ENCODE assay signal across 25 cellular contexts in genomic region chr6:97462031-97462430, GRCh38.
"Had no signal": no experiment of that assay in that cellular context is flagged by ENCODE, and none has a peak within 500 bp of the region (broad histone marks: within the 10 kb centered on the region; RNA-seq: fewer than 3 reads in every experiment).

No MANE protein-coding gene starts in this region.

- H3K27ac ChIP-seq: VCaP had no signal

- H3K4me1 Mint-ChIP-seq: activated CD4-positive, alpha-beta T cell treated with anti-CD3 and anti-CD28 coated beads, Interleukin-2, amount 10 ng/mL, durations not matched to agents 7 days and 5 days; activated naive CD8-positive, alpha-beta T cell treated with anti-CD3 and anti-CD28 coated beads, Interleukin-2, amount 50 U/mL, for 24 hours; T-cell had no signal

- H3K36me3 Mint-ChIP-seq: activated CD4-positive, alpha-beta memory T cell treated with anti-CD3 and anti-CD28 coated beads for 36 hours; activated naive CD4-positive, alpha-beta T cell treated with anti-CD3 and anti-CD28 coated beads, Interleukin-2, amount 50 U/mL, for 72 hours; T-cell had no signal

- ATAC-seq: activated naive CD4-positive, alpha-beta T cell treated with anti-CD3 and anti-CD28 coated beads, Interleukin-2, amount 50 U/mL, for 72 hours; activated naive CD8-positive, alpha-beta T cell treated with anti-CD3 and anti-CD28 coated beads, Interleukin-2, amount 50 U/mL, for 24 hours; activated T-cell treated with anti-CD3 and anti-CD28 coated beads, Interleukin-2, amount 50 U/mL, for 4 hours; K562; T-cell had no signal

- DNase-seq: activated CD4-positive, alpha-beta memory T cell treated with anti-CD3 and anti-CD28 coated beads for 36 hours; activated CD4-positive, alpha-beta T cell treated with anti-CD3 and anti-CD28 coated beads, Interleukin-2, amount 10 ng/mL, durations not matched to agents 7 days and 5 days; activated CD4-positive, CD25-positive, alpha-beta regulatory T cell; activated CD8-positive, alpha-beta memory T cell treated with anti-CD3 and anti-CD28 coated beads for 24 hours; activated effector memory CD4-positive, alpha-beta T cell treated with anti-CD3 and anti-CD28 coated beads, Interleukin-2, amount 50 U/mL, for 16 hours; activated naive CD4-positive, alpha-beta T cell treated with Interleukin-2 at 50 U/mL for 16 hours; activated naive CD8-positive, alpha-beta T cell treated with anti-CD3 and anti-CD28 coated beads, Interleukin-2, amount 50 U/mL, for 24 hours; activated T-cell treated with anti-CD3 and anti-CD28 coated beads, Interleukin-2, amount 50 U/mL, for 4 hours; amniotic stem cell; Karpas-422; MV-4-11; NCI-H1092 treated with DMSO at 0.1 percent for 48 hours; NCI-H1417 treated with DMSO at 0.1 percent for 48 hours; NCI-H1694; NCI-H2029; NCI-H2107; NCI-H2171 treated with DMSO at 0.1 percent for 48 hours; NCI-H345; NCI-H510A treated with DMSO at 0.1 percent for 48 hours; SIG-M5; T-cell; T-helper 2 cell had no signal

- H3K4me3 Mint-ChIP-seq: activated CD4-positive, alpha-beta memory T cell treated with anti-CD3 and anti-CD28 coated beads for 36 hours; activated CD4-positive, alpha-beta T cell treated with anti-CD3 and anti-CD28 coated beads, Interleukin-2, amount 10 ng/mL, durations not matched to agents 7 days and 5 days; activated naive CD8-positive, alpha-beta T cell treated with anti-CD3 and anti-CD28 coated beads, Interleukin-2, amount 50 U/mL, for 24 hours; activated T-cell treated with anti-CD3 and anti-CD28 coated beads, Interleukin-2, amount 50 U/mL, for 4 hours; T-cell had no signal

- H3K27ac Mint-ChIP-seq: activated CD4-positive, alpha-beta memory T cell treated with anti-CD3 and anti-CD28 coated beads for 36 hours; activated CD4-positive, alpha-beta T cell treated with anti-CD3 and anti-CD28 coated beads, Interleukin-2, amount 10 ng/mL, durations not matched to agents 7 days and 5 days; activated naive CD4-positive, alpha-beta T cell treated with anti-CD3 and anti-CD28 coated beads, Interleukin-2, amount 50 U/mL, for 72 hours; activated naive CD8-positive, alpha-beta T cell treated with anti-CD3 and anti-CD28 coated beads, Interleukin-2, amount 50 U/mL, for 24 hours; T-cell had no signal

- H3K9me3 Mint-ChIP-seq: activated CD4-positive, alpha-beta memory T cell treated with anti-CD3 and anti-CD28 coated beads for 36 hours; activated CD4-positive, alpha-beta T cell treated with anti-CD3 and anti-CD28 coated beads, Interleukin-2, amount 10 ng/mL, durations not matched to agents 7 days and 5 days; activated naive CD4-positive, alpha-beta T cell treated with anti-CD3 and anti-CD28 coated beads, Interleukin-2, amount 50 U/mL, for 72 hours; activated naive CD8-positive, alpha-beta T cell treated with anti-CD3 and anti-CD28 coated beads, Interleukin-2, amount 50 U/mL, for 24 hours; activated T-cell treated with anti-CD3 and anti-CD28 coated beads, Interleukin-2, amount 50 U/mL, for 4 hours; T-cell had no signal

- H3K4me3 ChIP-seq: K562 had no signal
